ENCODE assay signal across 19 cellular contexts in genomic region chr9:116813029-116813295, GRCh38.
DNase-seq lines count a peak whose midpoint lies in the region; ATAC-seq and TF ChIP-seq lines count a peak whose summit lies in the region.
"Had no signal": no experiment of that assay in that cellular context is flagged by ENCODE, and none has a peak within 500 bp of the region (broad histone marks: within the 10 kb centered on the region; RNA-seq: fewer than 3 reads in every experiment).

No MANE protein-coding gene starts in this region.

- H3K9me3 Mint-ChIP-seq in osteocyte (ENCODE audit: unreplicated experiment): no peaks in the 10 kb centered on the region
- H3K9me3 Mint-ChIP-seq: GM23338, H9 had no signal

- H3K27ac ChIP-seq in angular gyrus (ENCODE audit: low read depth, low read length): peak overlapping the region; percentile 58
- peak overlapping the region; percentile 9 for H3K27ac ChIP-seq in epithelial cell of prostate
- H3K27ac ChIP-seq in osteoblast (ENCODE audit: low read depth, low read length): no peak overlapping the region
- no peak overlapping the region for H3K27ac ChIP-seq in right lobe of liver

- H3K27ac Mint-ChIP-seq in osteocyte (ENCODE audit: unreplicated experiment): peak overlapping the region; percentile 57
- H3K27ac Mint-ChIP-seq: CD4-positive, alpha-beta memory T cell; GM23338; H9 had no signal

- H3K4me3 ChIP-seq in osteoblast (ENCODE audit: insufficient read depth, low read length) (no peak overlapping the region), right lobe of liver (no peak overlapping the region)
- H3K4me3 ChIP-seq: GM12878, GM23338 had no signal

- H2AFZ ChIP-seq in osteoblast (ENCODE audit: low read length): no peak overlapping the region
- H2AFZ ChIP-seq: GM23338 had no signal

- peaks cover 26% of the 10 kb centered on the region for H3K4me1 Mint-ChIP-seq in osteocyte (ENCODE audit: unreplicated experiment)
- H3K4me1 Mint-ChIP-seq: CD4-positive, alpha-beta memory T cell had no signal

- no peak overlapping the region for H3K4me3 Mint-ChIP-seq in osteocyte (ENCODE audit: unreplicated experiment)
- H3K4me3 Mint-ChIP-seq: CD4-positive, alpha-beta memory T cell; GM23338; H9 had no signal

- no peaks in the 10 kb centered on the region for H3K36me3 ChIP-seq in osteoblast (ENCODE audit: insufficient read depth, low read length)
- no peaks in the 10 kb centered on the region for H3K36me3 ChIP-seq in right lobe of liver

- TF ChIP-seq POLR2A in right lobe of liver (IDR thresholded peaks at IDR 0.05): no peak

- no peak for ATAC-seq in right lobe of liver
- no peak for ATAC-seq in GM19351 (IDR thresholded peaks at IDR 0.05; ENCODE audit: unreplicated experiment)
- ATAC-seq: GM12878, GM23338, HCT116 had no signal

- no peaks in the 10 kb centered on the region for H3K9me3 ChIP-seq in osteoblast (ENCODE audit: low read depth, low read length)
- no peaks in the 10 kb centered on the region for H3K9me3 ChIP-seq in right lobe of liver

- H3K4me1 ChIP-seq in osteoblast (ENCODE audit: insufficient read depth, low read length) (no peaks in the 10 kb centered on the region), right lobe of liver (no peaks in the 10 kb centered on the region)

- H3K36me3 Mint-ChIP-seq in osteocyte (ENCODE audit: unreplicated experiment): no peaks in the 10 kb centered on the region
- H3K36me3 Mint-ChIP-seq: CD4-positive, alpha-beta memory T cell had no signal

- no peak for DNase-seq in epithelial cell of prostate (ENCODE audit: low read depth, low spot score)
- DNase-seq in osteocyte (ENCODE audit: extremely low spot score, unreplicated experiment): no peak
- DNase-seq in superior temporal gyrus (ENCODE audit: extremely low spot score): peak; percentile 73
- no peak for DNase-seq in osteoblast (ENCODE audit: insufficient read length, low spot score, missing footprints)
- no peak for DNase-seq in mesenteric fat pad (ENCODE audit: low spot score)
- no peak for DNase-seq in right lobe of liver
- DNase-seq: C1 segment of cervical spinal cord; CD4-positive, alpha-beta memory T cell; COR-L47; DMS 273 treated with DMSO at 0.1 percent for 48 hours; DMS79; EL; GDM1; H9 had no signal

- no peaks in the 10 kb centered on the region for H4K20me1 ChIP-seq in osteoblast (ENCODE audit: insufficient read depth, low read length)

- TF ChIP-seq CTCF in osteocyte (IDR thresholded peaks at IDR 0.05): no peak
- no peak for TF ChIP-seq CTCF in osteoblast (IDR thresholded peaks at IDR 0.05; ENCODE audit: extremely low read depth, low read depth, low read length)
- no peak for TF ChIP-seq CTCF in right lobe of liver (IDR thresholded peaks at IDR 0.05)

- no peaks in the 10 kb centered on the region for H3K27me3 ChIP-seq in osteoblast (ENCODE audit: insufficient read depth, low read length)
- H3K27me3 ChIP-seq in right lobe of liver: no peaks in the 10 kb centered on the region

- H3K27me3 Mint-ChIP-seq in osteocyte (ENCODE audit: unreplicated experiment): peaks cover 32% of the 10 kb centered on the region

- intact Hi-C loops in right lobe of liver (cut with DNase I): no loop called here

- H3K4me2 ChIP-seq in osteoblast (ENCODE audit: insufficient read depth, low read length): no peak overlapping the region
- H3K4me2 ChIP-seq: GM23338 had no signal

- 43% methylated on average over 1 of the region's 1 CpG for WGBS in right lobe of liver (ENCODE audit: insufficient coverage, low coverage, low lambda C conversion rate, missing lambda C conversion rate)

- no peaks in the 10 kb centered on the region for H3K79me2 ChIP-seq in osteoblast (ENCODE audit: insufficient read depth, low read length)

Comparison
In these comparisons a context has a peak if more than half of its experiments do, and no peak if none do; other contexts are left out.
1. H3K27ac ChIP-seq: peak in angular gyrus (single experiment) and epithelial cell of prostate (single experiment); none in osteoblast (single experiment) and right lobe of liver (0 of 3).